1 cellular context compared by ENCODE assay signal in the genomic region with DNA sequence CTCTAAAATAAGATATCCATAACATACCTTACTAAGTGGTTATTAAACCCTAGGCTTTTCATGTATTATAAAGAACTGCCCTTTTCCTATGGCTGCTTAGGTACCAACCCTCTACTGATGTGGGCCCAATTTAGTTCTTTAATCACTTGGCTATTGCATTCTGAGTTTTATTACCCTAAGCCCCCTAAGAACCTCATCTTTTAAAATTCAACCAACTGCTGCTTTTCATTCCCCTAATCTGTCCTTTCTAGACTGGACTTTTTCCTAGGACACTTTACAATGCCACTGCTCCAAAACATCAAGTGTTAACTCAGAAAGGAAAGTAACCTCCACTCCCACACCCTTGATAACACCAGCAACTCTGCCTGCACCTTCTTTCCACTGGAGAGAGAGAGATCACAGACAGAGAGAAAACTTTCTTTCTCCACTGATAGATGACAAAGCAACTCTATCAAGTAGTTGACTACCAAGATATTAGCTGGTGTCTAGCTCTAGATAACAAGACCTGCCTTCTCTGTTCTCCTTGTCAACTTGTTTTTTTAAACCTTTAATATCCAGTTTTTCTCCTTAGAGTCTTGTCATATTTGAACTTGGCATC.
TF ChIP-seq lines count a peak whose summit lies in the region.

No MANE protein-coding gene starts in this region.

TF ChIP-seq in K562, 482 proteins besides CTCF, POLR2A, EP300 and RAD21 (continued from another document and continues in another):
- TF ChIP-seq, protein P1, sequence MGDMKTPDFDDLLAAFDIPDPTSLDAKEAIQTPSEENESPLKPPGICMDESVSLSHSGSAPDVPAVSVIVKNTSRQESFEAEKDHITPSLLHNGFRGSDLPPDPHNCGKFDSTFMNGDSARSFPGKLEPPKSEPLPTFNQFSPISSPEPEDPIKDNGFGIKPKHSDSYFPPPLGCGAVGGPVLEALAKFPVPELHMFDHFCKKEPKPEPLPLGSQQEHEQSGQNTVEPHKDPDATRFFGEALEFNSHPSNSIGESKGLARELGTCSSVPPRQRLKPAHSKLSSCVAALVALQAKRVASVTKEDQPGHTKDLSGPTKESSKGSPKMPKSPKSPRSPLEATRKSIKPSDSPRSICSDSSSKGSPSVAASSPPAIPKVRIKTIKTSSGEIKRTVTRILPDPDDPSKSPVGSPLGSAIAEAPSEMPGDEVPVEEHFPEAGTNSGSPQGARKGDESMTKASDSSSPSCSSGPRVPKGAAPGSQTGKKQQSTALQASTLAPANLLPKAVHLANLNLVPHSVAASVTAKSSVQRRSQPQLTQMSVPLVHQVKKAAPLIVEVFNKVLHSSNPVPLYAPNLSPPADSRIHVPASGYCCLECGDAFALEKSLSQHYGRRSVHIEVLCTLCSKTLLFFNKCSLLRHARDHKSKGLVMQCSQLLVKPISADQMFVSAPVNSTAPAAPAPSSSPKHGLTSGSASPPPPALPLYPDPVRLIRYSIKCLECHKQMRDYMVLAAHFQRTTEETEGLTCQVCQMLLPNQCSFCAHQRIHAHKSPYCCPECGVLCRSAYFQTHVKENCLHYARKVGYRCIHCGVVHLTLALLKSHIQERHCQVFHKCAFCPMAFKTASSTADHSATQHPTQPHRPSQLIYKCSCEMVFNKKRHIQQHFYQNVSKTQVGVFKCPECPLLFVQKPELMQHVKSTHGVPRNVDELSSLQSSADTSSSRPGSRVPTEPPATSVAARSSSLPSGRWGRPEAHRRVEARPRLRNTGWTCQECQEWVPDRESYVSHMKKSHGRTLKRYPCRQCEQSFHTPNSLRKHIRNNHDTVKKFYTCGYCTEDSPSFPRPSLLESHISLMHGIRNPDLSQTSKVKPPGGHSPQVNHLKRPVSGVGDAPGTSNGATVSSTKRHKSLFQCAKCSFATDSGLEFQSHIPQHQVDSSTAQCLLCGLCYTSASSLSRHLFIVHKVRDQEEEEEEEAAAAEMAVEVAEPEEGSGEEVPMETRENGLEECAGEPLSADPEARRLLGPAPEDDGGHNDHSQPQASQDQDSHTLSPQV (IDR thresholded peaks at IDR 0.05) = peak; percentile 80
- TF ChIP-seq POLR2B (IDR thresholded peaks at IDR 0.05; ENCODE audit: low read depth, partially characterized antibody) (no peak), DDX20 (tag; IDR thresholded peaks at IDR 0.05; ENCODE audit: low read depth) (peak; percentile 62; the same call in 1 of the 2 replicates), KHSRP (IDR thresholded peaks at IDR 0.05) (peak; percentile 49; the same call in 1 of the 2 replicates), TAF7 (tag; IDR thresholded peaks at IDR 0.05) (no peak), SRSF1 (IDR thresholded peaks at IDR 0.05; ENCODE audit: low read depth, low read length) (no peak), FUS (optimal IDR thresholded peaks at IDR 0.05; ENCODE audit: low read depth, low read length) (no peak), ZNF699 (CRISPR knock-in tag; IDR thresholded peaks at IDR 0.05; ENCODE audit: insufficient replicate concordance) (no peak), EZH2 (IDR thresholded peaks at IDR 0.05; ENCODE audit: borderline replicate concordance, low read depth, low read length) (no peak), SREBF1 (IDR thresholded peaks at IDR 0.05; ENCODE audit: borderline replicate concordance, low read depth, low read length) (no peak), ETV1 (tag; conservative IDR thresholded peaks at IDR 0.05; ENCODE audit: low read depth) (0 out of 2 replicates have a peak, but pooled peaks have one; percentile 32), RAD51 (IDR thresholded peaks at IDR 0.05; ENCODE audit: borderline replicate concordance, low read depth) (no peak; the same call in 1 of the 2 replicates), FOS (IDR thresholded peaks at IDR 0.05; ENCODE audit: extremely low read depth, insufficient read length) (no peak), ZNF561 (CRISPR knock-in tag; conservative IDR thresholded peaks at IDR 0.05) (no peak), PPARD (CRISPR knock-in tag; IDR thresholded peaks at IDR 0.05) (no peak), SOX6 (IDR thresholded peaks at IDR 0.05) (peak; percentile 96), POLR2H (tag; IDR thresholded peaks at IDR 0.05; ENCODE audit: low read depth) (no peak), TEAD2 (tag; IDR thresholded peaks at IDR 0.05) (no peak; the same call in 1 of the 2 replicates), FOSL1 (tag; conservative IDR thresholded peaks at IDR 0.05) (peak; percentile 78), ZNF830 (CRISPR knock-in tag; IDR thresholded peaks at IDR 0.05) (no peak), ZNF324 (CRISPR knock-in tag; IDR thresholded peaks at IDR 0.05) (no peak), PHF20 (IDR thresholded peaks at IDR 0.05; ENCODE audit: partially characterized antibody) (no peak), MCM5 (IDR thresholded peaks at IDR 0.05; ENCODE audit: low read depth) (no peak)
- TF ChIP-seq, protein P2, sequence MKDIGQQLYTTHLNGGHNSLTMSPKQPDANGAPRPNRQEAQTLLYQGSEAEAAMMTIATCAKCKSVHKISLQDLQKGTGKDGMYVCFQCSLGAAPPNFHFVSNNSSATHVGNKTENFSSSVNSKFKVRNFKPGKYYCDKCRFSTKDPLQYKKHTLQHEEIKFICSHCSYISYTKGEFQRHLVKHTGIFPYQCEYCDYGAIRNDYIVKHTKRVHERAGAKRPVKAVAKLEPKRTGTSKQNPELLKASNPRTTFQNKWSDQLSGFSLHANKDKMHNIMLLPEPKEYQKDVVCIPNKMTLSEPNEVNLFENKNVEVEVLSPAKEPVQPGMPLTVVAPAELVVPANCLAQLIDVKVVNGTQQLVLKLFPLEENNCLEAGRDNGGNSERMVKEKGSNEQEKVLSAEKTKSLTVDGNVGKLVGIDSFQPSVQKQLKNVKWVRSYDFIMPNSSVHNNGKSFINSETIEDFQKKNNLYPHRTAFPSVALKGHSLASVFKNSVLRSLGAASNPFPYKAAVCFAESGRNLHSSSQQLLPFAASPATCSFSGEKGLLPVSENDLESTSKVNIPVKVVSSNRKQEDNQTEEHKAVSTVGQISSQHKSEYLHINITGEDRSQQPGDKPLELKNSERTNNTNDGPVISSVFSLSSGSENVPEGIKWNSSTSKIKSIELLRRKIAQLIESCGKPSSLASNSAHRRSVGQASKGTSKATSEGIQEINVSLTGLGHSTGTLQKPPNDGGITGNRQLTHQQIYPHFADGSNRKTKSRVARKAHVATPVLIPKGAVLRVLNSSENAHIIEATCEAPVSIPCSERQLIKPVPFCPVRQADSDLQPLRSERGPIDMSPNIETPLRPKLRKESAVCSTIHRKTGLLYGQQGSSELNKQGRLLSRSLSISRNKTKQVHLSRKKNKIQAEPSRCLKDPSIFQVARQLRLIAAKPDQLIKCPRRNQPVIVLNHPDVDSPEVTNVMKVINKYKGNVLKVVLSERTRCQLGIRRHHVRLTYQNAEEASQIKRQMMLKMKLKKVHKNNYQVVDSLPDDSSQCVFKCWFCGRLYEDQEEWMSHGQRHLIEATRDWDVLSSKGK (CRISPR knock-in tag; IDR thresholded peaks at IDR 0.05) = 0 out of 2 replicates have a peak, but pooled peaks have one; percentile 12
- TF ChIP-seq, protein P3, sequence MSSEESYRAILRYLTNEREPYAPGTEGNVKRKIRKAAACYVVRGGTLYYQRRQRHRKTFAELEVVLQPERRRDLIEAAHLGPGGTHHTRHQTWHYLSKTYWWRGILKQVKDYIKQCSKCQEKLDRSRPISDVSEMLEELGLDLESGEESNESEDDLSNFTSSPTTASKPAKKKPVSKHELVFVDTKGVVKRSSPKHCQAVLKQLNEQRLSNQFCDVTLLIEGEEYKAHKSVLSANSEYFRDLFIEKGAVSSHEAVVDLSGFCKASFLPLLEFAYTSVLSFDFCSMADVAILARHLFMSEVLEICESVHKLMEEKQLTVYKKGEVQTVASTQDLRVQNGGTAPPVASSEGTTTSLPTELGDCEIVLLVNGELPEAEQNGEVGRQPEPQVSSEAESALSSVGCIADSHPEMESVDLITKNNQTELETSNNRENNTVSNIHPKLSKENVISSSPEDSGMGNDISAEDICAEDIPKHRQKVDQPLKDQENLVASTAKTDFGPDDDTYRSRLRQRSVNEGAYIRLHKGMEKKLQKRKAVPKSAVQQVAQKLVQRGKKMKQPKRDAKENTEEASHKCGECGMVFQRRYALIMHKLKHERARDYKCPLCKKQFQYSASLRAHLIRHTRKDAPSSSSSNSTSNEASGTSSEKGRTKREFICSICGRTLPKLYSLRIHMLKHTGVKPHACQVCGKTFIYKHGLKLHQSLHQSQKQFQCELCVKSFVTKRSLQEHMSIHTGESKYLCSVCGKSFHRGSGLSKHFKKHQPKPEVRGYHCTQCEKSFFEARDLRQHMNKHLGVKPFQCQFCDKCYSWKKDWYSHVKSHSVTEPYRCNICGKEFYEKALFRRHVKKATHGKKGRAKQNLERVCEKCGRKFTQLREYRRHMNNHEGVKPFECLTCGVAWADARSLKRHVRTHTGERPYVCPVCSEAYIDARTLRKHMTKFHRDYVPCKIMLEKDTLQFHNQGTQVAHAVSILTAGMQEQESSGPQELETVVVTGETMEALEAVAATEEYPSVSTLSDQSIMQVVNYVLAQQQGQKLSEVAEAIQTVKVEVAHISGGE (CRISPR knock-in tag; IDR thresholded peaks at IDR 0.05) = peak in 1 of 3 experiments; percentile 65; a peak in 2 of 6 replicates
- TF ChIP-seq, protein P4, sequence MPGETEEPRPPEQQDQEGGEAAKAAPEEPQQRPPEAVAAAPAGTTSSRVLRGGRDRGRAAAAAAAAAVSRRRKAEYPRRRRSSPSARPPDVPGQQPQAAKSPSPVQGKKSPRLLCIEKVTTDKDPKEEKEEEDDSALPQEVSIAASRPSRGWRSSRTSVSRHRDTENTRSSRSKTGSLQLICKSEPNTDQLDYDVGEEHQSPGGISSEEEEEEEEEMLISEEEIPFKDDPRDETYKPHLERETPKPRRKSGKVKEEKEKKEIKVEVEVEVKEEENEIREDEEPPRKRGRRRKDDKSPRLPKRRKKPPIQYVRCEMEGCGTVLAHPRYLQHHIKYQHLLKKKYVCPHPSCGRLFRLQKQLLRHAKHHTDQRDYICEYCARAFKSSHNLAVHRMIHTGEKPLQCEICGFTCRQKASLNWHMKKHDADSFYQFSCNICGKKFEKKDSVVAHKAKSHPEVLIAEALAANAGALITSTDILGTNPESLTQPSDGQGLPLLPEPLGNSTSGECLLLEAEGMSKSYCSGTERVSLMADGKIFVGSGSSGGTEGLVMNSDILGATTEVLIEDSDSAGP (CRISPR knock-in tag; IDR thresholded peaks at IDR 0.05) = no peak
- TF ChIP-seq, protein P5, sequence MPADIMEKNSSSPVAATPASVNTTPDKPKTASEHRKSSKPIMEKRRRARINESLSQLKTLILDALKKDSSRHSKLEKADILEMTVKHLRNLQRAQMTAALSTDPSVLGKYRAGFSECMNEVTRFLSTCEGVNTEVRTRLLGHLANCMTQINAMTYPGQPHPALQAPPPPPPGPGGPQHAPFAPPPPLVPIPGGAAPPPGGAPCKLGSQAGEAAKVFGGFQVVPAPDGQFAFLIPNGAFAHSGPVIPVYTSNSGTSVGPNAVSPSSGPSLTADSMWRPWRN (IDR thresholded peaks at IDR 0.05; ENCODE audit: low read depth) = 0 out of 2 replicates have a peak, but pooled peaks have one; percentile 39
- TF ChIP-seq, protein P6, sequence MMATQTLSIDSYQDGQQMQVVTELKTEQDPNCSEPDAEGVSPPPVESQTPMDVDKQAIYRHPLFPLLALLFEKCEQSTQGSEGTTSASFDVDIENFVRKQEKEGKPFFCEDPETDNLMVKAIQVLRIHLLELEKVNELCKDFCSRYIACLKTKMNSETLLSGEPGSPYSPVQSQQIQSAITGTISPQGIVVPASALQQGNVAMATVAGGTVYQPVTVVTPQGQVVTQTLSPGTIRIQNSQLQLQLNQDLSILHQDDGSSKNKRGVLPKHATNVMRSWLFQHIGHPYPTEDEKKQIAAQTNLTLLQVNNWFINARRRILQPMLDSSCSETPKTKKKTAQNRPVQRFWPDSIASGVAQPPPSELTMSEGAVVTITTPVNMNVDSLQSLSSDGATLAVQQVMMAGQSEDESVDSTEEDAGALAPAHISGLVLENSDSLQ (IDR thresholded peaks at IDR 0.05) = peak; percentile 30
- TF ChIP-seq, protein P7, sequence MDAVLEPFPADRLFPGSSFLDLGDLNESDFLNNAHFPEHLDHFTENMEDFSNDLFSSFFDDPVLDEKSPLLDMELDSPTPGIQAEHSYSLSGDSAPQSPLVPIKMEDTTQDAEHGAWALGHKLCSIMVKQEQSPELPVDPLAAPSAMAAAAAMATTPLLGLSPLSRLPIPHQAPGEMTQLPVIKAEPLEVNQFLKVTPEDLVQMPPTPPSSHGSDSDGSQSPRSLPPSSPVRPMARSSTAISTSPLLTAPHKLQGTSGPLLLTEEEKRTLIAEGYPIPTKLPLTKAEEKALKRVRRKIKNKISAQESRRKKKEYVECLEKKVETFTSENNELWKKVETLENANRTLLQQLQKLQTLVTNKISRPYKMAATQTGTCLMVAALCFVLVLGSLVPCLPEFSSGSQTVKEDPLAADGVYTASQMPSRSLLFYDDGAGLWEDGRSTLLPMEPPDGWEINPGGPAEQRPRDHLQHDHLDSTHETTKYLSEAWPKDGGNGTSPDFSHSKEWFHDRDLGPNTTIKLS (IDR thresholded peaks at IDR 0.05; ENCODE audit: borderline replicate concordance, low read depth) = no peak
- TF ChIP-seq, protein P8, sequence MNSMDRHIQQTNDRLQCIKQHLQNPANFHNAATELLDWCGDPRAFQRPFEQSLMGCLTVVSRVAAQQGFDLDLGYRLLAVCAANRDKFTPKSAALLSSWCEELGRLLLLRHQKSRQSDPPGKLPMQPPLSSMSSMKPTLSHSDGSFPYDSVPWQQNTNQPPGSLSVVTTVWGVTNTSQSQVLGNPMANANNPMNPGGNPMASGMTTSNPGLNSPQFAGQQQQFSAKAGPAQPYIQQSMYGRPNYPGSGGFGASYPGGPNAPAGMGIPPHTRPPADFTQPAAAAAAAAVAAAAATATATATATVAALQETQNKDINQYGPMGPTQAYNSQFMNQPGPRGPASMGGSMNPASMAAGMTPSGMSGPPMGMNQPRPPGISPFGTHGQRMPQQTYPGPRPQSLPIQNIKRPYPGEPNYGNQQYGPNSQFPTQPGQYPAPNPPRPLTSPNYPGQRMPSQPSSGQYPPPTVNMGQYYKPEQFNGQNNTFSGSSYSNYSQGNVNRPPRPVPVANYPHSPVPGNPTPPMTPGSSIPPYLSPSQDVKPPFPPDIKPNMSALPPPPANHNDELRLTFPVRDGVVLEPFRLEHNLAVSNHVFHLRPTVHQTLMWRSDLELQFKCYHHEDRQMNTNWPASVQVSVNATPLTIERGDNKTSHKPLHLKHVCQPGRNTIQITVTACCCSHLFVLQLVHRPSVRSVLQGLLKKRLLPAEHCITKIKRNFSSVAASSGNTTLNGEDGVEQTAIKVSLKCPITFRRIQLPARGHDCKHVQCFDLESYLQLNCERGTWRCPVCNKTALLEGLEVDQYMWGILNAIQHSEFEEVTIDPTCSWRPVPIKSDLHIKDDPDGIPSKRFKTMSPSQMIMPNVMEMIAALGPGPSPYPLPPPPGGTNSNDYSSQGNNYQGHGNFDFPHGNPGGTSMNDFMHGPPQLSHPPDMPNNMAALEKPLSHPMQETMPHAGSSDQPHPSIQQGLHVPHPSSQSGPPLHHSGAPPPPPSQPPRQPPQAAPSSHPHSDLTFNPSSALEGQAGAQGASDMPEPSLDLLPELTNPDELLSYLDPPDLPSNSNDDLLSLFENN (IDR thresholded peaks at IDR 0.05; ENCODE audit: low read depth in 2 of 2, low read length in 2 of 2) = peak in 1 of 2 experiments; percentile 87; a peak in 2 of 4 replicates
- TF ChIP-seq, protein P9, sequence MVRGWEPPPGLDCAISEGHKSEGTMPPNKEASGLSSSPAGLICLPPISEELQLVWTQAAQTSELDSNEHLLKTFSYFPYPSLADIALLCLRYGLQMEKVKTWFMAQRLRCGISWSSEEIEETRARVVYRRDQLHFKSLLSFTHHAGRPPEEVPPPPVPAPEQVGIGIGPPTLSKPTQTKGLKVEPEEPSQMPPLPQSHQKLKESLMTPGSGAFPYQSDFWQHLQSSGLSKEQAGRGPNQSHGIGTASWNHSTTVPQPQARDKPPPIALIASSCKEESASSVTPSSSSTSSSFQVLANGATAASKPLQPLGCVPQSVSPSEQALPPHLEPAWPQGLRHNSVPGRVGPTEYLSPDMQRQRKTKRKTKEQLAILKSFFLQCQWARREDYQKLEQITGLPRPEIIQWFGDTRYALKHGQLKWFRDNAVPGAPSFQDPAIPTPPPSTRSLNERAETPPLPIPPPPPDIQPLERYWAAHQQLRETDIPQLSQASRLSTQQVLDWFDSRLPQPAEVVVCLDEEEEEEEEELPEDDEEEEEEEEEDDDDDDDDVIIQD (CRISPR knock-in tag; IDR thresholded peaks at IDR 0.05) = no peak
